In genomic region chr20:46363874-46364669, GRCh38 we compare ENCODE assay signal across 8 cellular contexts. TPM values are rescaled to one million over a fixed set of nuclear protein-coding genes. Genes with fewer than 3 reads are reported as not detected.
A peak's percentile ranks its signal among the peaks of the same experiment; 100 is the strongest.
DNase-seq lines count a peak whose midpoint lies in the region; ATAC-seq and TF ChIP-seq lines count a peak whose summit lies in the region.

No MANE protein-coding gene starts in this region.

- peaks cover 32% of the 10 kb centered on the region for H3K79me2 ChIP-seq in ACC112 (ENCODE audit: control insufficient read depth, insufficient read depth, low read length, unreplicated experiment)

- H3K27me3 ChIP-seq in ACC112 (ENCODE audit: insufficient read depth, low read length): no peaks in the 10 kb centered on the region

- H3K9me3 Mint-ChIP-seq in activated CD4-positive, alpha-beta T cell treated with anti-CD3 and anti-CD28 coated beads for 36 hours (ENCODE audit: low read depth): no peaks in the 10 kb centered on the region

- H3K4me1 Mint-ChIP-seq in activated CD4-positive, alpha-beta T cell treated with anti-CD3 and anti-CD28 coated beads for 36 hours: peaks cover 82% of the 10 kb centered on the region

- peaks cover 51% of the 10 kb centered on the region for H3K36me3 Mint-ChIP-seq in activated CD4-positive, alpha-beta T cell treated with anti-CD3 and anti-CD28 coated beads for 36 hours (ENCODE audit: low read depth)

- H3K27me3 Mint-ChIP-seq in activated CD4-positive, alpha-beta T cell treated with anti-CD3 and anti-CD28 coated beads for 36 hours: no peaks in the 10 kb centered on the region

- peak; percentile 74 for ATAC-seq in GM18867 (IDR thresholded peaks at IDR 0.05; ENCODE audit: unreplicated experiment)
- ATAC-seq in HG03108 (IDR thresholded peaks at IDR 0.05; ENCODE audit: unreplicated experiment): peak; percentile 56
- peak; percentile 85 for ATAC-seq in activated CD4-positive, alpha-beta T cell treated with anti-CD3 and anti-CD28 coated beads for 36 hours

- TF ChIP-seq CTCF in choroid plexus epithelial cell (conservative IDR thresholded peaks at IDR 0.05; ENCODE audit: low read depth, low read length): no peak

- peak overlapping the region; percentile 89 for H3K27ac ChIP-seq in ACC112 (ENCODE audit: low read depth, low read length)

- POLR2A ChIA-PET in activated CD4-positive, alpha-beta T cell treated with anti-CD3 and anti-CD28 coated beads for 36 hours (lab: Charles Lee): interaction anchor here (0.7 to 1.7 kb wide), 2 partner anchors 43 to 47 kb away, joined by 3 to 8 read pairs; partner anchors contain the start of gene ELMO2

- H3K4me3 ChIP-seq in ACC112 (ENCODE audit: low read depth, low read length) (peak overlapping the region; percentile 87), choroid plexus epithelial cell (ENCODE audit: low read depth, low read length) (peak overlapping the region; percentile 99)

- H2AFZ ChIP-seq in ACC112 (ENCODE audit: low read length, unreplicated experiment): peak overlapping the region; percentile 33

- H3K36me3 ChIP-seq in ACC112 (ENCODE audit: insufficient read depth, low read length): no peaks in the 10 kb centered on the region

- intact Hi-C loops in activated CD4-positive, alpha-beta T cell treated with anti-CD3 and anti-CD28 coated beads for 36 hours (cut with DNase I, micrococcal nuclease): loop anchor here (1.0 to 10.0 kb wide), 14 partner anchors 37 to 1457 kb away; partner anchors contain the start of genes ELMO2 (in 2 of the 2), TP53RK (in 2 of the 2), DNTTIP1 (in 1 of the 2) and SPATA25 (in 1 of the 2)

- peak overlapping the region; percentile 86 for H3K27ac Mint-ChIP-seq in activated CD4-positive, alpha-beta T cell treated with anti-CD3 and anti-CD28 coated beads for 36 hours

- H3K4me1 ChIP-seq in ACC112 (ENCODE audit: control insufficient read depth, insufficient read depth, low read length, unreplicated experiment): peaks cover 28% of the 10 kb centered on the region

- peak overlapping the region; percentile 84 for H3K4me3 Mint-ChIP-seq in activated CD4-positive, alpha-beta T cell treated with anti-CD3 and anti-CD28 coated beads for 36 hours

- DNase-seq in NCI-H446 (lab: John Stamatoyannopoulos, UW) (peak; percentile 67 to 86), choroid plexus epithelial cell (ENCODE audit: low read depth) (peak; percentile 94), kidney glomerular epithelial cell (lab: John Stamatoyannopoulos, UW) (peak; percentile 61)
- DNase-seq in activated CD4-positive, alpha-beta T cell treated with anti-CD3 and anti-CD28 coated beads for 36 hours: peak; percentile 92
- DNase-seq in stimulated activated CD4-positive, alpha-beta T cell treated with anti-CD3 and anti-CD28 coated beads, Interleukin-15, amount 100 ng/mL, for 24 hours: peak; percentile 87

- CTCF ChIA-PET in activated CD4-positive, alpha-beta T cell treated with anti-CD3 and anti-CD28 coated beads for 36 hours (lab: Charles Lee): interaction anchor here (0.7 to 2.3 kb wide), 8 partner anchors 9 to 325 kb away, joined by 3 to 11 read pairs (median 4); partner anchors contain the start of genes ELMO2 and TP53RK

RNA-seq across cellular contexts. Expression of gene ELMO2, which starts 42.3 kb away (rescaled TPM):
- 10 to 100 TPM; 47.4 to 54.6 TPM for total RNA-seq in activated CD4-positive, alpha-beta T cell treated with anti-CD3 and anti-CD28 coated beads for 36 hours

RNA-seq across cellular contexts. Expression of gene CDH22, which starts 55.8 kb away (rescaled TPM):
- total RNA-seq in activated CD4-positive, alpha-beta T cell treated with anti-CD3 and anti-CD28 coated beads for 36 hours: not detected

Comparison
In these comparisons a context has a peak if more than half of its experiments do, and no peak if none do; other contexts are left out.
1. Peak in every context shown above with its lines: DNase-seq, ATAC-seq, H3K4me3 ChIP-seq and H3K27ac ChIP-seq.